1 cellular context compared by ENCODE assay signal in genomic region chr4:4541661-4542570, GRCh38.
A peak's percentile ranks its signal among the peaks of the same experiment; 100 is the strongest.
TF ChIP-seq lines count a peak whose summit lies in the region.

Gene STX18, minus strand, starts transcription at chr4:4542048. Its CDS starts 84 bp downstream, at chr4:4541964.

TF ChIP-seq in HepG2, 621 proteins besides CTCF, POLR2A, EP300 and RAD21 (continued from another document and continues in another):
- TF ChIP-seq TEAD3 (CRISPR knock-in tag; optimal IDR thresholded peaks at IDR 0.05; ENCODE audit: borderline replicate concordance) = peak; percentile 90
- peak; percentile 43; the same call in 1 of the 2 replicates for TF ChIP-seq ZNF3 (CRISPR knock-in tag; IDR thresholded peaks at IDR 0.05)
- no peak; the same call in 1 of the 2 replicates for TF ChIP-seq SAFB2 (CRISPR knock-in tag; IDR thresholded peaks at IDR 0.05; ENCODE audit: borderline replicate concordance, low read depth)
- peak; percentile 96 for TF ChIP-seq ZNF574 (CRISPR knock-in tag; IDR thresholded peaks at IDR 0.05)
- peak; percentile 96 for TF ChIP-seq ATF1 (CRISPR knock-in tag; IDR thresholded peaks at IDR 0.05)
- peak; percentile 92 for TF ChIP-seq HNRNPLL (IDR thresholded peaks at IDR 0.05; ENCODE audit: low read depth, low read length, poor library complexity, severe bottlenecking)
- TF ChIP-seq ZNF790 (CRISPR knock-in tag; IDR thresholded peaks at IDR 0.05; ENCODE audit: borderline replicate concordance) = peak; percentile 81; the same call in 1 of the 2 replicates
- peak; percentile 69 for TF ChIP-seq ZBTB37 (CRISPR knock-in tag; IDR thresholded peaks at IDR 0.05)
- TF ChIP-seq ZNF251 (CRISPR knock-in tag; IDR thresholded peaks at IDR 0.05) = peak; percentile 40; the same call in 1 of the 2 replicates
- no peak for TF ChIP-seq RORA (CRISPR knock-in tag; IDR thresholded peaks at IDR 0.05)
- TF ChIP-seq ZNF274 (CRISPR knock-in tag; IDR thresholded peaks at IDR 0.05) = peak; percentile 94
- peak; percentile 89 for TF ChIP-seq RARA (CRISPR knock-in tag; IDR thresholded peaks at IDR 0.05)
- no peak for TF ChIP-seq GPBP1L1 (CRISPR knock-in tag; IDR thresholded peaks at IDR 0.05)
- TF ChIP-seq FOXK1 (CRISPR knock-in tag; IDR thresholded peaks at IDR 0.05; ENCODE audit: borderline replicate concordance, low read depth) = peak; percentile 98; the same call in 1 of the 2 replicates
- no peak; the same call in 1 of the 2 replicates for TF ChIP-seq NFATC3 (CRISPR knock-in tag; IDR thresholded peaks at IDR 0.05)
- peak; percentile 88; the same call in 1 of the 2 replicates for TF ChIP-seq ZNF543 (CRISPR knock-in tag; IDR thresholded peaks at IDR 0.05)
- 0 out of 2 replicates have a peak, but pooled peaks have one; percentile 37 for TF ChIP-seq AKNA (CRISPR knock-in tag; IDR thresholded peaks at IDR 0.05; ENCODE audit: borderline replicate concordance)
- TF ChIP-seq ZNF260 (CRISPR knock-in tag; IDR thresholded peaks at IDR 0.05; ENCODE audit: borderline replicate concordance, low read depth) = no peak
- peak; percentile 87 for TF ChIP-seq ZNF441 (CRISPR knock-in tag; IDR thresholded peaks at IDR 0.05; ENCODE audit: borderline replicate concordance)
- TF ChIP-seq E2F2 (CRISPR knock-in tag; IDR thresholded peaks at IDR 0.05; ENCODE audit: borderline replicate concordance) = 0 out of 2 replicates have a peak, but pooled peaks have one; percentile 71
- peak; percentile 83; the same call in 1 of the 2 replicates for TF ChIP-seq ZNF879 (CRISPR knock-in tag; IDR thresholded peaks at IDR 0.05)
- peak; percentile 60; the same call in 1 of the 2 replicates for TF ChIP-seq ZBTB8A (CRISPR knock-in tag; IDR thresholded peaks at IDR 0.05; ENCODE audit: borderline replicate concordance, low read depth)
- TF ChIP-seq ZNF496 (CRISPR knock-in tag; IDR thresholded peaks at IDR 0.05; ENCODE audit: insufficient replicate concordance) = no peak
- TF ChIP-seq MAFK (conservative IDR thresholded peaks at IDR 0.05 in 1 of 2, IDR thresholded peaks at IDR 0.05 in 1 of 2; ENCODE audit: low read length in 2 of 2) = peak in 1 of 2 experiments; percentile 44; a peak in 1 of 4 replicates
- no peak for TF ChIP-seq ZBTB46 (CRISPR knock-in tag; IDR thresholded peaks at IDR 0.05; ENCODE audit: borderline replicate concordance)
- TF ChIP-seq HMGXB3 (CRISPR knock-in tag; IDR thresholded peaks at IDR 0.05; ENCODE audit: borderline replicate concordance) = peak; percentile 93
- peak; percentile 85; the same call in 1 of the 2 replicates for TF ChIP-seq ZNF276 (CRISPR knock-in tag; IDR thresholded peaks at IDR 0.05; ENCODE audit: low read depth)
- peak; percentile 88; the same call in 1 of the 2 replicates for TF ChIP-seq FUBP1 (CRISPR knock-in tag; IDR thresholded peaks at IDR 0.05; ENCODE audit: borderline replicate concordance)
- peak; percentile 78 for TF ChIP-seq DRAP1 (CRISPR knock-in tag; IDR thresholded peaks at IDR 0.05)
- peak; percentile 79; the same call in 1 of the 2 replicates for TF ChIP-seq REXO4 (CRISPR knock-in tag; IDR thresholded peaks at IDR 0.05; ENCODE audit: borderline replicate concordance)
